ENCODE assay signal across 14 cellular contexts in the genomic region with DNA sequence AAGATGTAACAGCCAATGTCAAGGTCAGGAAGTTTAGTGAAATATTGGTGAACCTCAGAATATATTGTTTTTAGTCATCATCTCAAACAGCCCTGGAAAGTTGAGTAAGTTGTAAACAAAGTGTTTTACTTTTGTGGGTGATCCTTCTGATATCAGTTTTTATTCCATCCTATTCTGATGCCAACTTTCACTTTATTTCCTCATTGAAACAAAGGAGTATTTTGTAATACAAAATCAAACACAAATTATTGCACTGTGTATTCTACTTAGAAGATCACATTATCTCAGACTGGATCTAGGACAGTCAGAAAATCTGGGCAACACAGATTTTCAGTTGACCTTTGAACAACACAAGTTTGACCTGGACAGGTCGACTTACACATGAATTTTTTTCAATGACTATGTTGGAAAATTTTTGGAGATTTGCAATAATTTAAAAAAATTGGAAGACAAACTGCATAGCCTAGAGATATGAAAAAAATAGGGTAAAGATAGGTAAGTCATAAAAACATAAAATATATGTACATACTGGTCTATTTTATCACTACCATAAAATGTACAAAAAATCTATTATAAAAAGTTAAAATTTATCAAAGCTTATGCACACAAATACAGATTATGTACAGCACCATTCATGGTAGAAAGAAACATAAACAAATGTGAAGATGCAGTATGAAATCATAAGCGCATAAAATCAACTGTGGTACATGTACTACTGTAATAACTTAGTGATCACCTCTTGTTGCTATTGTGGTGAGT.
DNase-seq lines count a peak whose midpoint lies in the region; ATAC-seq lines count a peak whose summit lies in the region.
"Had no signal": no experiment of that assay in that cellular context is flagged by ENCODE, and none has a peak within 500 bp of the region (broad histone marks: within the 10 kb centered on the region; RNA-seq: fewer than 3 reads in every experiment).

No MANE protein-coding gene starts in this region.

- peak; percentile 15 for DNase-seq in M059J (ENCODE audit: low read depth)
- DNase-seq in amniotic epithelial cell (ENCODE audit: low read depth) = peak; percentile 19
- no peak for DNase-seq in left colon
- DNase-seq in COLO668 (lab: John Stamatoyannopoulos, UW; ENCODE audit: unreplicated experiment) = no peak
- DNase-seq: CD8-positive, alpha-beta T cell; COR-L47; DMS 273 treated with DMSO at 0.1 percent for 48 hours; DMS53; DND-41; EL; H9 had no signal

- intact Hi-C loops in left colon (cut with DNase I, micrococcal nuclease) = no loop called here

- ATAC-seq in left colon (peak; percentile 71), GM21825 (IDR thresholded peaks at IDR 0.05; ENCODE audit: unreplicated experiment) (no peak), GM18867 (IDR thresholded peaks at IDR 0.05; ENCODE audit: unreplicated experiment) (no peak)
- ATAC-seq: CD8-positive, alpha-beta T cell; GM23338 had no signal

Comparison
In these comparisons a context has a peak if more than half of its experiments do, and no peak if none do; other contexts are left out.
1. DNase-seq: peak in M059J (single experiment) and amniotic epithelial cell (single experiment); none in left colon (0 of 2) and COLO668 (single experiment).